8 cellular contexts compared by ENCODE assay signal in the genomic region with DNA sequence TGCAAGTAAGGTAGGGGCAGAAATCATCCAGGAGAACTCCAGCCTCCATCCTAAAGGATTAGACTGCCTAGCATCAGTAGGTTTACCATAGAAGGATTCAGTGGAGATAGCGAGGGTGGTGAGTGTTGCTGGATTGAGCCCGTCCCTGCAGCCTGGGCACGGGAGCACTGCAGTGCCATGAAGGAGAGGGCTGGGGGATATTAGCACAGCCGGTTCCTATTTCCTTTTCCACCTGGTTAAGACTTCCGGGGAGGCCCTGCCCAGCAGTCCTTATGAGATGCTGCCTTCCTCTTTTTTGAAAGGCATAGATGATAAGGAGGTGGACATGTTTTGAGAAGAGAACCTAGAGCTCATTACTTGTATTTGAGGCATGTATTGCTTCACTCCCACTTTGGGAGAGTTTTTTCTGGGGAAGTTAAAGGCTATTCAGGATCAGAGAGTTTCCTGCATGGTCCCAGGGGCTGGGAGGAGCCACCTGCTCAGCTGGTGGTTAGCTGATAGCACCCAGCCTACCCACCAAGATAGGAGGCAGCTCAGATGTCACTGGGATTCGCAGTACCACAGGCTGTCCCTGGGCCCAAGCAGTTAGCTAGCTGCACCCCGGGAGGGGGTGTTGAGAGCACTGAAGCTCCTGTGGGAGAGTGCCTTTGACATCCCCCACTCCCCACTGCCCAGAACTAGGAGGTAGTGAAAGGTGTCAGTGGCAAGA. TPM values are rescaled to one million over a fixed set of nuclear protein-coding genes. Genes with fewer than 3 reads are reported as not detected.
DNase-seq lines count a peak whose midpoint lies in the region; ATAC-seq, FAIRE-seq and TF ChIP-seq lines count a peak whose summit lies in the region.

No MANE protein-coding gene starts in this region.

- intact Hi-C loops in activated B cell treated with CpG ODN at 0.5 μM for 24 hours (cut with micrococcal nuclease) = no loop called here

- H3K27me3 Mint-ChIP-seq in activated B cell treated with CpG ODN at 0.5 μM for 24 hours = no peaks in the 10 kb centered on the region

- H3K27ac Mint-ChIP-seq in activated B cell treated with CpG ODN at 0.5 μM for 24 hours = peak overlapping the region; percentile 47

- POLR2A ChIA-PET in activated B cell treated with CpG ODN at 0.5 μM for 24 hours (lab: Charles Lee) = interaction anchor here (0.6 kb wide), 1 partner anchor 51 kb away, joined by 7 read pairs; no protein-coding TSS in a partner anchor

- peaks cover 16 to 45% of the 10 kb centered on the region in 2 experiments for H3K36me3 ChIP-seq in keratinocyte (ENCODE audit: control insufficient read depth in 2 of 2, extremely low read depth in 1 of 2, insufficient read depth in 2 of 2, low read length in 2 of 2)
- no peaks in the 10 kb centered on the region for H3K36me3 ChIP-seq in suprapubic skin

- 41% methylated on average over 6 of the region's 7 CpGs for WGBS in suprapubic skin

- peaks cover 96% of the 10 kb centered on the region for H3K4me1 ChIP-seq in keratinocyte (ENCODE audit: control insufficient read depth, extremely low read depth, insufficient read depth, low read length)
- peaks cover 92% of the 10 kb centered on the region for H3K4me1 ChIP-seq in suprapubic skin

- H3K4me3 Mint-ChIP-seq in activated B cell treated with CpG ODN at 0.5 μM for 24 hours = peak overlapping the region; percentile 13

- no peak overlapping the region for H2AFZ ChIP-seq in keratinocyte (ENCODE audit: control insufficient read depth, low read length)

- peak; percentile 49 for ATAC-seq in activated B cell treated with CpG ODN at 0.5 μM for 24 hours (ENCODE audit: low read depth)
- ATAC-seq in GM21367 (IDR thresholded peaks at IDR 0.05; ENCODE audit: unreplicated experiment) = no peak

- peaks cover 98% of the 10 kb centered on the region for H3K79me2 ChIP-seq in keratinocyte (ENCODE audit: control insufficient read depth, insufficient read depth, low read length)

- FAIRE-seq in keratinocyte (lab: Jason Lieb, UNC) = peak; percentile 34

- H4K20me1 ChIP-seq in keratinocyte (ENCODE audit: control insufficient read depth, extremely low read depth, insufficient read depth, low read length) = peaks cover 39% of the 10 kb centered on the region

- H3K27me3 ChIP-seq in keratinocyte (ENCODE audit: control insufficient read depth, extremely low read depth, insufficient read depth, low read length) (no peaks in the 10 kb centered on the region), suprapubic skin (no peaks in the 10 kb centered on the region)

- DNase-seq in NCI-H2171 treated with DMSO at 0.1 percent for 48 hours (lab: John Stamatoyannopoulos, UW) (peak; percentile 20), NCI-H2171 (lab: John Stamatoyannopoulos, UW) (no peak), activated B cell treated with CpG ODN at 0.5 μM for 24 hours (no peak), keratinocyte (ENCODE audit: low read depth, low spot score) (no peak), suprapubic skin (ENCODE audit: low spot score in 2 of 2) (no peak), NCI-H524 (lab: John Stamatoyannopoulos, UW) (no peak)
- no peak for DNase-seq in activated CD4-positive, CD25-positive, alpha-beta regulatory T cell (lab: John Stamatoyannopoulos, UW)

- dilution Hi-C loops in keratinocyte (cut with MboI; ENCODE audit: extremely low pct_ligation_motif_present, low sequenced_read_pairs) = no loop called here

- H3K4me1 Mint-ChIP-seq in activated B cell treated with CpG ODN at 0.5 μM for 24 hours = peaks cover 63% of the 10 kb centered on the region

- peak overlapping the region; percentile 49 for H3K9ac ChIP-seq in keratinocyte (ENCODE audit: control insufficient read depth, extremely low read depth, insufficient read depth, low read length)

- TF ChIP-seq CTCF in activated B cell treated with CpG ODN at 0.5 μM for 24 hours (IDR thresholded peaks at IDR 0.05) (no peak), keratinocyte (optimal IDR thresholded peaks at IDR 0.05 in 1 of 3, IDR thresholded peaks at IDR 0.05 in 1 of 3, conservative IDR thresholded peaks at IDR 0.05 in 1 of 3; ENCODE audit: extremely low read depth in 1 of 3, insufficient read depth in 2 of 3, low read length in 3 of 3) (no peak), suprapubic skin (IDR thresholded peaks at IDR 0.05) (no peak)

- no peak for TF ChIP-seq POLR2A in suprapubic skin (IDR thresholded peaks at IDR 0.05)

- H3K4me3 ChIP-seq in keratinocyte (ENCODE audit: control insufficient read depth in 2 of 3, extremely low read depth in 1 of 3, insufficient read depth in 2 of 3, low read depth in 1 of 3, low read length in 3 of 3) (no peak overlapping the region), suprapubic skin (peak overlapping the region; percentile 8)

- no peaks in the 10 kb centered on the region for H3K9me3 Mint-ChIP-seq in activated B cell treated with CpG ODN at 0.5 μM for 24 hours

- H3K9me1 ChIP-seq in keratinocyte (ENCODE audit: control insufficient read depth, extremely low read depth, insufficient read depth, low read length) = peaks cover 2% of the 10 kb centered on the region

- peaks cover 12% of the 10 kb centered on the region for H3K36me3 Mint-ChIP-seq in activated B cell treated with CpG ODN at 0.5 μM for 24 hours (ENCODE audit: low read depth)

- peak overlapping the region; percentile 42 for H3K27ac ChIP-seq in keratinocyte (ENCODE audit: control insufficient read depth, insufficient read depth, low read length)
- H3K27ac ChIP-seq in suprapubic skin = peak overlapping the region; percentile 96

- CTCF ChIA-PET in activated B cell treated with CpG ODN at 0.5 μM for 24 hours (lab: Charles Lee) = interaction anchor here (1.4 kb wide), 1 partner anchor 22 kb away, joined by 3 read pairs; no protein-coding TSS in a partner anchor

- no peak for TF ChIP-seq EP300 in suprapubic skin (IDR thresholded peaks at IDR 0.05)

- H3K4me2 ChIP-seq in keratinocyte (ENCODE audit: control insufficient read depth, extremely low read depth, insufficient read depth, low read depth, low read length) = peak overlapping the region; percentile 60

- H3K9me3 ChIP-seq in keratinocyte (ENCODE audit: control insufficient read depth, low read depth, low read length) = no peaks in the 10 kb centered on the region
- H3K9me3 ChIP-seq in suprapubic skin = no peaks in the 10 kb centered on the region

RNA-seq across cellular contexts. Expression of gene ACTN4, which starts 17.2 kb away (rescaled TPM):
- 197 and 198 TPM in 2 replicates for total RNA-seq in activated B cell treated with CpG ODN at 0.5 μM for 24 hours
- polyA plus RNA-seq in keratinocyte = 463 to 720 TPM (median 526 TPM) in 3 replicates
- polyA plus RNA-seq in keratinocyte (2011; ENCODE audit: low read depth) = 762 TPM
- 452 and 468 TPM in 2 replicates for polyA plus RNA-seq in keratinocyte (2011; cell fraction: cytosol; rRNA removed)
- 1,020 and 1,377 TPM in 2 replicates for polyA plus RNA-seq in keratinocyte (2011; cell fraction: nucleus; rRNA removed)
- polyA plus RNA-seq in keratinocyte (2012; ENCODE audit: low replicate concordance) = 537 and 1,150 TPM in 2 replicates
- polyA minus RNA-seq in keratinocyte = 417 to 1,584 TPM (median 501 TPM) in 3 replicates
- 376 TPM for polyA minus RNA-seq in keratinocyte (2011; cell fraction: cytosol; rRNA and poly(A)+ RNA removed)
- 400 and 697 TPM in 2 replicates for polyA minus RNA-seq in keratinocyte (2011; cell fraction: nucleus; rRNA and poly(A)+ RNA removed)
- total RNA-seq in suprapubic skin = 100 to 1,000 TPM; 475 to 520 (median 507) TPM

RNA-seq across cellular contexts. Expression of gene EIF3K, which starts 45.7 kb away (rescaled TPM):
- total RNA-seq in activated B cell treated with CpG ODN at 0.5 μM for 24 hours (344 and 385 TPM in 2 replicates), suprapubic skin (100 to 1,000 TPM; 274 to 587 (median 557) TPM)
- 240 to 304 TPM (median 260 TPM) in 3 replicates for polyA plus RNA-seq in keratinocyte
- 262 TPM for polyA plus RNA-seq in keratinocyte (2011; ENCODE audit: low read depth)
- polyA plus RNA-seq in keratinocyte (2011; cell fraction: cytosol; rRNA removed) = 399 and 557 TPM in 2 replicates
- 275 and 357 TPM in 2 replicates for polyA plus RNA-seq in keratinocyte (2011; cell fraction: nucleus; rRNA removed)
- 276 and 339 TPM in 2 replicates for polyA plus RNA-seq in keratinocyte (2012; ENCODE audit: low replicate concordance)
- 344 to 553 TPM (median 352 TPM) in 3 replicates for polyA minus RNA-seq in keratinocyte
- 270 TPM for polyA minus RNA-seq in keratinocyte (2011; cell fraction: cytosol; rRNA and poly(A)+ RNA removed)
- polyA minus RNA-seq in keratinocyte (2011; cell fraction: nucleus; rRNA and poly(A)+ RNA removed) = 60.8 and 84.1 TPM in 2 replicates

RNA-seq across cellular contexts. Expression of gene MAP4K1, which starts 46.9 kb away (rescaled TPM):
- total RNA-seq in activated B cell treated with CpG ODN at 0.5 μM for 24 hours (379 and 388 TPM in 2 replicates), suprapubic skin (1 to 10 TPM in 3 of 4 donors, under 1 TPM in 1; 0.68 to 2.8 (median 1.8) TPM)
- 0.22 to 0.25 TPM in 2 of 3 replicates, not detected in the other for polyA plus RNA-seq in keratinocyte
- not detected for polyA plus RNA-seq in keratinocyte (2011; ENCODE audit: low read depth)
- 0.06 TPM in 1 of 2 replicates, not detected in the other for polyA plus RNA-seq in keratinocyte (2011; cell fraction: cytosol; rRNA removed)
- polyA plus RNA-seq in keratinocyte (2011; cell fraction: nucleus; rRNA removed) = 0.52 and 0.60 TPM in 2 replicates
- 0.23 and 0.81 TPM in 2 replicates for polyA plus RNA-seq in keratinocyte (2012; ENCODE audit: low replicate concordance)
- not detected in 3 replicates for polyA minus RNA-seq in keratinocyte
- polyA minus RNA-seq in keratinocyte (2011; cell fraction: cytosol; rRNA and poly(A)+ RNA removed) = not detected
- not detected in 2 replicates for polyA minus RNA-seq in keratinocyte (2011; cell fraction: nucleus; rRNA and poly(A)+ RNA removed)

Comparison
In these comparisons a context has a peak if more than half of its experiments do, and no peak if none do; other contexts are left out.
1. RNA of gene MAP4K1, which starts 46.9 kb away (total RNA-seq): 379 to 388 TPM in activated B cell treated with CpG ODN at 0.5 μM for 24 hours; 0.68 to 2.8 TPM in suprapubic skin; every median in the first group is over 10 times any median in the second.